In genomic region chr22:44668886-44669724, GRCh38 we compare ENCODE assay signal across 1 cellular context.
TF ChIP-seq lines count a peak whose summit lies in the region.

No MANE protein-coding gene starts in this region.

TF ChIP-seq in HepG2, 621 proteins besides CTCF, POLR2A, EP300 and RAD21 (continued from another document):
- TF ChIP-seq ZNF431 (CRISPR knock-in tag; IDR thresholded peaks at IDR 0.05; ENCODE audit: borderline replicate concordance, low read depth) (no peak), ZNF737 (CRISPR knock-in tag; IDR thresholded peaks at IDR 0.05; ENCODE audit: borderline replicate concordance) (no peak), ZBTB42 (CRISPR knock-in tag; IDR thresholded peaks at IDR 0.05) (no peak), NCOA1 (CRISPR knock-in tag; IDR thresholded peaks at IDR 0.05) (no peak), RFX3 (CRISPR knock-in tag; IDR thresholded peaks at IDR 0.05) (no peak), ZNF510 (CRISPR knock-in tag; IDR thresholded peaks at IDR 0.05; ENCODE audit: low read depth) (no peak), ZNF704 (CRISPR knock-in tag; IDR thresholded peaks at IDR 0.05; ENCODE audit: borderline replicate concordance) (no peak), TAF15 (IDR thresholded peaks at IDR 0.05; ENCODE audit: low read depth, low read length, poor library complexity, severe bottlenecking) (no peak), BCLAF1 (IDR thresholded peaks at IDR 0.05) (no peak)
- TF ChIP-seq, protein P1, sequence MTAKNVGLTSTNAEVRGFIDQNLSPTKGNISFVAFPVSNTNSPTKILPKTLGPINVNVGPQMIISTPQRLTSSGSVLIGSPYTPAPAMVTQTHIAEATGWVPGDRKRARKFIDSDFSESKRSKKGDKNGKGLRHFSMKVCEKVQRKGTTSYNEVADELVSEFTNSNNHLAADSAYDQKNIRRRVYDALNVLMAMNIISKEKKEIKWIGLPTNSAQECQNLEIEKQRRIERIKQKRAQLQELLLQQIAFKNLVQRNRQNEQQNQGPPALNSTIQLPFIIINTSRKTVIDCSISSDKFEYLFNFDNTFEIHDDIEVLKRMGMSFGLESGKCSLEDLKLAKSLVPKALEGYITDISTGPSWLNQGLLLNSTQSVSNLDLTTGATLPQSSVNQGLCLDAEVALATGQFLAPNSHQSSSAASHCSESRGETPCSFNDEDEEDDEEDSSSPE (CRISPR knock-in tag; IDR thresholded peaks at IDR 0.05) = no peak
- TF ChIP-seq, protein P2, sequence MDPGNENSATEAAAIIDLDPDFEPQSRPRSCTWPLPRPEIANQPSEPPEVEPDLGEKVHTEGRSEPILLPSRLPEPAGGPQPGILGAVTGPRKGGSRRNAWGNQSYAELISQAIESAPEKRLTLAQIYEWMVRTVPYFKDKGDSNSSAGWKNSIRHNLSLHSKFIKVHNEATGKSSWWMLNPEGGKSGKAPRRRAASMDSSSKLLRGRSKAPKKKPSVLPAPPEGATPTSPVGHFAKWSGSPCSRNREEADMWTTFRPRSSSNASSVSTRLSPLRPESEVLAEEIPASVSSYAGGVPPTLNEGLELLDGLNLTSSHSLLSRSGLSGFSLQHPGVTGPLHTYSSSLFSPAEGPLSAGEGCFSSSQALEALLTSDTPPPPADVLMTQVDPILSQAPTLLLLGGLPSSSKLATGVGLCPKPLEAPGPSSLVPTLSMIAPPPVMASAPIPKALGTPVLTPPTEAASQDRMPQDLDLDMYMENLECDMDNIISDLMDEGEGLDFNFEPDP (CRISPR knock-in tag; conservative IDR thresholded peaks at IDR 0.05) = no peak
- TF ChIP-seq, protein P3, sequence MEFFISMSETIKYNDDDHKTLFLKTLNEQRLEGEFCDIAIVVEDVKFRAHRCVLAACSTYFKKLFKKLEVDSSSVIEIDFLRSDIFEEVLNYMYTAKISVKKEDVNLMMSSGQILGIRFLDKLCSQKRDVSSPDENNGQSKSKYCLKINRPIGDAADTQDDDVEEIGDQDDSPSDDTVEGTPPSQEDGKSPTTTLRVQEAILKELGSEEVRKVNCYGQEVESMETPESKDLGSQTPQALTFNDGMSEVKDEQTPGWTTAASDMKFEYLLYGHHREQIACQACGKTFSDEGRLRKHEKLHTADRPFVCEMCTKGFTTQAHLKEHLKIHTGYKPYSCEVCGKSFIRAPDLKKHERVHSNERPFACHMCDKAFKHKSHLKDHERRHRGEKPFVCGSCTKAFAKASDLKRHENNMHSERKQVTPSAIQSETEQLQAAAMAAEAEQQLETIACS (CRISPR knock-in tag; IDR thresholded peaks at IDR 0.05) = peak; percentile 55; the same call in 1 of the 2 replicates
